Comparison of ENCODE assay signal across 15 cellular contexts in the genomic region with DNA sequence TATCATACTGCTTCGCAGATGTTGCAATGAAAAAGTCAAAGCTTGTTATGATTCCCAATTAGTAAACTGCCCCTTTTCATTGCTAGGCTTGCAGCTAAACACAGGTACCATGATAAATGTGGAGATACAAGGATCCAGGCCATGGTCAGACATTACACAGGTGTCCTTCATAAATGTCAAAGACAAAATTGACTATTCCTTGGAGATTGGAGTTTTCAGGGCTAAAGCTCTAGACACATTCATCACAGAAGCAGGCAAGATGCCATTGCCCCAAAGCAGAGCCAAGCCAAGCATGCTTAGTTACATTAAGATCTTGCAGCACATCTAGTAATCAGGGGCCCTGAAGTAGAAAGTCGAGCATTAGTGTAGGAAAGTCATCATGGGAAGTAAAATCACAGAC.
DNase-seq lines count a peak whose midpoint lies in the region; ATAC-seq and TF ChIP-seq lines count a peak whose summit lies in the region.
"Had no signal": no experiment of that assay in that cellular context is flagged by ENCODE, and none has a peak within 500 bp of the region (broad histone marks: within the 10 kb centered on the region; RNA-seq: fewer than 3 reads in every experiment).

No MANE protein-coding gene starts in this region.

- peak; percentile 34 for DNase-seq in left cardiac atrium
- no peak for DNase-seq in right atrium auricular region (ENCODE audit: low spot score)
- peak; percentile 38 for DNase-seq in fibroblast of gingiva (ENCODE audit: low read depth)
- DNase-seq in left kidney (ENCODE audit: low read depth, low spot score), result peak; percentile 4
- DNase-seq in head of caudate nucleus, result no peak
- DNase-seq: CD8-positive, alpha-beta T cell; COR-L47; DMS153; DMS79 treated with DMSO at 0.1 percent for 48 hours; EL; GOT3 had no signal

- intact Hi-C loops in left cardiac atrium (cut with DNase I), result no loop called here
- intact Hi-C loops in head of caudate nucleus (cut with DNase I), result no loop called here

- no peak for ATAC-seq in left cardiac atrium
- ATAC-seq in GM21528 (IDR thresholded peaks at IDR 0.05; ENCODE audit: low FRiP score, unreplicated experiment), result no peak
- ATAC-seq: A549; CD8-positive, alpha-beta T cell; HepG2 had no signal

- H3K27me3 ChIP-seq in right atrium auricular region, result no peaks in the 10 kb centered on the region

- no peaks in the 10 kb centered on the region for H3K9me3 ChIP-seq in right atrium auricular region
- H3K9me3 ChIP-seq: A549 had no signal

- no peak for TF ChIP-seq CTCF in right atrium auricular region (IDR thresholded peaks at IDR 0.05)

- no peaks in the 10 kb centered on the region for H3K36me3 ChIP-seq in right atrium auricular region

- no peak overlapping the region for H3K4me3 ChIP-seq in right atrium auricular region
- H3K4me3 ChIP-seq: A549, HAP-1 had no signal

- H3K4me1 ChIP-seq in right atrium auricular region, result no peaks in the 10 kb centered on the region
- H3K4me1 ChIP-seq: A549 had no signal

- no peak overlapping the region for H3K27ac ChIP-seq in right atrium auricular region
- H3K27ac ChIP-seq: A549 had no signal

Comparison
In these comparisons a context has a peak if more than half of its experiments do, and no peak if none do; other contexts are left out.
1. DNase-seq: peak in left cardiac atrium (single experiment), fibroblast of gingiva (single experiment) and left kidney (single experiment); none in right atrium auricular region (single experiment) and head of caudate nucleus (0 of 42).